In genomic region chr7:69295971-69296370, GRCh38 we compare ENCODE assay signal across 24 cellular contexts.
"Had no signal": no experiment of that assay in that cellular context is flagged by ENCODE, and none has a peak within 500 bp of the region (broad histone marks: within the 10 kb centered on the region; RNA-seq: fewer than 3 reads in every experiment).

No MANE protein-coding gene starts in this region.

- DNase-seq: activated CD4-positive, alpha-beta T cell treated with anti-CD3 and anti-CD28 coated beads, Interleukin-2, amount 50 U/mL, for 1 hour; activated CD4-positive, CD25-positive, alpha-beta regulatory T cell treated with anti-CD3 and anti-CD28 coated beads, Interleukin-2, amount 50 U/mL, for 72 hours; activated CD8-positive, alpha-beta memory T cell treated with anti-CD3 and anti-CD28 coated beads, Interleukin-2, amount 50 U/mL, for 4 hours; activated naive CD4-positive, alpha-beta T cell treated with anti-CD3 and anti-CD28 coated beads for 36 hours; activated naive CD8-positive, alpha-beta T cell treated with anti-CD3 and anti-CD28 coated beads, Interleukin-2, amount 50 U/mL, for 24 hours; activated T-cell treated with anti-CD3 and anti-CD28 coated beads, Interleukin-2, amount 50 U/mL, for 4 hours; anterior cingulate cortex; caudate nucleus; dorsolateral prefrontal cortex; foreskin keratinocyte; hippocampal formation; left cardiac atrium; natural killer cell; pancreas; right lobe of liver; stimulated activated CD4-positive, alpha-beta T cell treated with anti-CD3 and anti-CD28 coated beads, Interleukin-4, amount 100 ng/mL, for 1 hour; testis had no signal

- H3K4me3 ChIP-seq: dorsolateral prefrontal cortex, lung, pancreas, right lobe of liver, smooth muscle cell, testis had no signal

- H3K4me3 Mint-ChIP-seq: activated naive CD4-positive, alpha-beta T cell treated with anti-CD3 and anti-CD28 coated beads for 36 hours; activated naive CD8-positive, alpha-beta T cell treated with anti-CD3 and anti-CD28 coated beads, Interleukin-2, amount 50 U/mL, for 24 hours; activated T-cell treated with anti-CD3 and anti-CD28 coated beads, Interleukin-2, amount 50 U/mL, for 4 hours; brain; natural killer cell; stimulated activated effector memory CD8-positive, alpha-beta T cell treated with anti-CD3 and anti-CD28 coated beads, Interleukin-12 subunit alpha, Interleukin-12 subunit beta, amount 100 ng/mL, for 72 hours; type B pancreatic cell had no signal

- H3K27ac ChIP-seq: dorsolateral prefrontal cortex, foreskin keratinocyte, neutrophil, pancreas, right lobe of liver, testis, VCaP had no signal

- H3K36me3 ChIP-seq: neutrophil, pancreas, right lobe of liver had no signal

- H3K4me1 Mint-ChIP-seq: activated naive CD8-positive, alpha-beta T cell treated with anti-CD3 and anti-CD28 coated beads, Interleukin-2, amount 50 U/mL, for 24 hours; natural killer cell; stimulated activated effector memory CD8-positive, alpha-beta T cell treated with anti-CD3 and anti-CD28 coated beads, Interleukin-12 subunit alpha, Interleukin-12 subunit beta, amount 100 ng/mL, for 72 hours had no signal

- H3K27me3 Mint-ChIP-seq: type B pancreatic cell had no signal

- H3K9me3 ChIP-seq: neutrophil, pancreas, right lobe of liver, testis had no signal

- H3K9me3 Mint-ChIP-seq: activated naive CD8-positive, alpha-beta T cell treated with anti-CD3 and anti-CD28 coated beads, Interleukin-2, amount 50 U/mL, for 24 hours; natural killer cell; stimulated activated effector memory CD8-positive, alpha-beta T cell treated with anti-CD3 and anti-CD28 coated beads, Interleukin-12 subunit alpha, Interleukin-12 subunit beta, amount 100 ng/mL, for 72 hours; type B pancreatic cell had no signal

- ATAC-seq: activated naive CD8-positive, alpha-beta T cell treated with anti-CD3 and anti-CD28 coated beads, Interleukin-2, amount 50 U/mL, for 24 hours; activated T-cell treated with anti-CD3 and anti-CD28 coated beads, Interleukin-2, amount 50 U/mL, for 4 hours; foreskin keratinocyte; left cardiac atrium; natural killer cell; pancreas; right lobe of liver; stimulated activated effector memory CD8-positive, alpha-beta T cell treated with anti-CD3 and anti-CD28 coated beads, Interleukin-12 subunit alpha, Interleukin-12 subunit beta, amount 100 ng/mL, for 72 hours had no signal

- H3K36me3 Mint-ChIP-seq: brain; natural killer cell; stimulated activated effector memory CD8-positive, alpha-beta T cell treated with anti-CD3 and anti-CD28 coated beads, Interleukin-12 subunit alpha, Interleukin-12 subunit beta, amount 100 ng/mL, for 72 hours; type B pancreatic cell had no signal

- H3K4me1 ChIP-seq: foreskin keratinocyte, pancreas, right lobe of liver, testis had no signal

- H3K27me3 ChIP-seq: foreskin keratinocyte, neutrophil, pancreas, right lobe of liver, testis had no signal

- H3K27ac Mint-ChIP-seq: activated naive CD4-positive, alpha-beta T cell treated with anti-CD3 and anti-CD28 coated beads for 36 hours; activated naive CD8-positive, alpha-beta T cell treated with anti-CD3 and anti-CD28 coated beads, Interleukin-2, amount 50 U/mL, for 24 hours; natural killer cell; stimulated activated effector memory CD8-positive, alpha-beta T cell treated with anti-CD3 and anti-CD28 coated beads, Interleukin-12 subunit alpha, Interleukin-12 subunit beta, amount 100 ng/mL, for 72 hours; type B pancreatic cell had no signal
